In the genomic region with DNA sequence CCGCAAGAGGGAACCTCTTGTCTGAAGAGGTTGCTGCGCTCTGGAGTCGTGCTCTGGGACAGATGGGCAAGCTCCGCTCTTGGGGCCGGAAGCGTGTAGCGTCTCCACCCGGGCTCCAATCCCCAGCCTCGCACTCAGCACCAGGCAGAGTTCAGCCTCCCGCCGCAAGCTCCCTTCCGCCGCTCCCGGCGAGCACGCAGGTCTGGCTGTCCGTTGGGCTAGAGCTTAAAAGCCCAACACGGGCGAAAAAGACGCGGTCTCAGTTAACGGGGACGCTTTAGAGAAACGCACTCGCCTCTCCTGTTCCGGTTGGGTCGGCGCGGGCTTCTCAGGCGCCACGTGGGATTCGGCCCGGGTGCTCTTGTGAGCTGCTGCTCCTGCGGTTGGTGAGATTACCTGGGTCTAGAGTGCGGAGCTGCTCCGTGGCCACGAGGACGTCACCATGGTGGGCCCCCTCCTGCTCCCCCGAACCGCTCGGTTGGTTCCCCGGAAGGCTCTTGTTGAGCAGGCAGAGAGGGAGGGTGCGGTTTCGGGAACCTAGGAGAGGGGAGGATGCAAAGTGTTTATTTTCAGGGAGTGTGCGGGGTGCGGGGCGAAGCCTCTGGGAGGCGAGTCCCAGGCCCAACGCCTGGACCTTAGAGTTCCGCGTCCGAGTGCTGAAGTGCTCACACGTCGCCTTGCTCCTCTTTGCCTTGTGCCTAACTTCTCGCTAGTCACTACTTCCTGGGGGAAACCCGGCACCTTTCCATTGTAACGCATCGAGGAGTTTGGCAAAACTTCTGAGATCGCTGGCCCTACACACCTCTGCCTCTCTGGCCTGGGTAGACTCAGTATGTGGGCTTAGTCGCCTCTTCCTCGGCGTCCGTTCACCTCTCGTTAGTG, we compare ENCODE assay signal across 8 cellular contexts. TPM values are rescaled to one million over a fixed set of nuclear protein-coding genes. Genes with fewer than 3 reads are reported as not detected.
A peak's percentile ranks its signal among the peaks of the same experiment; 100 is the strongest.
DNase-seq lines count a peak whose midpoint lies in the region; ATAC-seq and TF ChIP-seq lines count a peak whose summit lies in the region.

A gene (plus strand): TSS at position 331 of the 882 bp plus-strand sequence. CDS start 112 bp downstream, at position 443.

- H3K36me3 Mint-ChIP-seq in activated naive CD8-positive, alpha-beta T cell treated with anti-CD3 and anti-CD28 coated beads for 36 hours = peaks cover 24% of the 10 kb centered on the region

- H3K9me3 Mint-ChIP-seq in activated naive CD8-positive, alpha-beta T cell treated with anti-CD3 and anti-CD28 coated beads for 36 hours = no peaks in the 10 kb centered on the region

- peaks cover 24% of the 10 kb centered on the region for H3K4me1 Mint-ChIP-seq in activated naive CD8-positive, alpha-beta T cell treated with anti-CD3 and anti-CD28 coated beads for 36 hours

- no peak for TF ChIP-seq EP300 in ovary (IDR thresholded peaks at IDR 0.05)

- H3K4me3 ChIP-seq in GM08714 (ENCODE audit: low read length) (peak within 1 kb of the TSS; percentile 67), ovary (peak within 1 kb of the TSS; percentile 65), thyroid gland (replicated peaks in 1 of 3) (peak within 1 kb of the TSS; percentile 70 to 98 (median 87))

- H3K36me3 ChIP-seq in ovary (no peaks in the 10 kb centered on the region), thyroid gland (no peaks in the 10 kb centered on the region)

- peak within 1 kb of the TSS; percentile 81 for H3K27ac ChIP-seq in ovary
- peak within 1 kb of the TSS; percentile 73 to 90 (median 80) for H3K27ac ChIP-seq in thyroid gland

- H3K27me3 ChIP-seq in ovary = no peaks in the 10 kb centered on the region
- H3K27me3 ChIP-seq in thyroid gland = no peaks in the 10 kb centered on the region

- peak within 1 kb of the TSS; percentile 99 for H3K4me3 Mint-ChIP-seq in activated naive CD8-positive, alpha-beta T cell treated with anti-CD3 and anti-CD28 coated beads for 36 hours

- TF ChIP-seq POLR2A in ovary (IDR thresholded peaks at IDR 0.05) = peak; percentile 29
- TF ChIP-seq POLR2A in thyroid gland (IDR thresholded peaks at IDR 0.05) = peak in 1 of 2 donors; percentile 17

- H3K27me3 Mint-ChIP-seq in activated naive CD8-positive, alpha-beta T cell treated with anti-CD3 and anti-CD28 coated beads for 36 hours = peaks cover 9% of the 10 kb centered on the region

- no peaks in the 10 kb centered on the region for H3K4me1 ChIP-seq in ovary (ENCODE audit: insufficient read depth)
- H3K4me1 ChIP-seq in thyroid gland = peaks cover 6 to 8% of the 10 kb centered on the region in 2 donors

- WGBS in ovary, 3 donors = 0% methylated on average over 62 to 64 of the region's 64 CpGs
- 0% methylated on average over 20 to 43 of the region's 64 CpGs for WGBS in thyroid gland, 2 donors

- ATAC-seq in HG02588 (IDR thresholded peaks at IDR 0.05; ENCODE audit: unreplicated experiment) = peak; percentile 87

- peak within 1 kb of the TSS; percentile 100 for H3K27ac Mint-ChIP-seq in activated naive CD8-positive, alpha-beta T cell treated with anti-CD3 and anti-CD28 coated beads for 36 hours

- peak; percentile 91 for DNase-seq in NCI-H1092 (lab: John Stamatoyannopoulos, UW)
- DNase-seq in SKM-1 treated with dmso at 0.1 percent for 144 hours (lab: John Stamatoyannopoulos, UW; ENCODE audit: unreplicated experiment) = peak; percentile 90
- DNase-seq in activated naive CD8-positive, alpha-beta T cell treated with anti-CD3 and anti-CD28 coated beads for 36 hours = peak; percentile 90
- DNase-seq in head of caudate nucleus = peak; percentile 72 to 94 (median 85)
- peak; percentile 77 to 88 (median 82) for DNase-seq in ovary
- peak; percentile 77 to 83 for DNase-seq in thyroid gland

- H3K9me3 ChIP-seq in ovary = no peaks in the 10 kb centered on the region
- H3K9me3 ChIP-seq in thyroid gland = no peaks in the 10 kb centered on the region

- no peak for TF ChIP-seq CTCF in ovary (IDR thresholded peaks at IDR 0.05)
- no peak for TF ChIP-seq CTCF in thyroid gland (IDR thresholded peaks at IDR 0.05)

- intact Hi-C loops in head of caudate nucleus (cut with DNase I) (no loop called here), ovary (cut with DNase I) (loop anchor here in 1 of 4 donors (10.0 kb wide), 1 partner anchor 160 kb away; a partner anchor contains a TSS), thyroid gland (cut with DNase I) (no loop called here)

RNA-seq across cellular contexts. Expression of the gene that starts here (rescaled TPM):
- 10 to 100 TPM; 48.4 to 57.4 TPM for total RNA-seq in activated naive CD8-positive, alpha-beta T cell treated with anti-CD3 and anti-CD28 coated beads for 36 hours
- 10 to 100 TPM; 16.1 to 31.9 (median 22.6) TPM for total RNA-seq in ovary
- 10 to 100 TPM; 15.0 to 17.0 TPM for polyA plus RNA-seq in ovary
- 10 to 100 TPM; 19.5 to 24.8 (median 23.4) TPM for total RNA-seq in thyroid gland

Comparison
In these comparisons a context has a peak if more than half of its experiments do, and no peak if none do; other contexts are left out.
1. Peak in every context shown above with its lines: DNase-seq, ATAC-seq, H3K4me3 ChIP-seq and H3K27ac ChIP-seq.